In the genomic region with DNA sequence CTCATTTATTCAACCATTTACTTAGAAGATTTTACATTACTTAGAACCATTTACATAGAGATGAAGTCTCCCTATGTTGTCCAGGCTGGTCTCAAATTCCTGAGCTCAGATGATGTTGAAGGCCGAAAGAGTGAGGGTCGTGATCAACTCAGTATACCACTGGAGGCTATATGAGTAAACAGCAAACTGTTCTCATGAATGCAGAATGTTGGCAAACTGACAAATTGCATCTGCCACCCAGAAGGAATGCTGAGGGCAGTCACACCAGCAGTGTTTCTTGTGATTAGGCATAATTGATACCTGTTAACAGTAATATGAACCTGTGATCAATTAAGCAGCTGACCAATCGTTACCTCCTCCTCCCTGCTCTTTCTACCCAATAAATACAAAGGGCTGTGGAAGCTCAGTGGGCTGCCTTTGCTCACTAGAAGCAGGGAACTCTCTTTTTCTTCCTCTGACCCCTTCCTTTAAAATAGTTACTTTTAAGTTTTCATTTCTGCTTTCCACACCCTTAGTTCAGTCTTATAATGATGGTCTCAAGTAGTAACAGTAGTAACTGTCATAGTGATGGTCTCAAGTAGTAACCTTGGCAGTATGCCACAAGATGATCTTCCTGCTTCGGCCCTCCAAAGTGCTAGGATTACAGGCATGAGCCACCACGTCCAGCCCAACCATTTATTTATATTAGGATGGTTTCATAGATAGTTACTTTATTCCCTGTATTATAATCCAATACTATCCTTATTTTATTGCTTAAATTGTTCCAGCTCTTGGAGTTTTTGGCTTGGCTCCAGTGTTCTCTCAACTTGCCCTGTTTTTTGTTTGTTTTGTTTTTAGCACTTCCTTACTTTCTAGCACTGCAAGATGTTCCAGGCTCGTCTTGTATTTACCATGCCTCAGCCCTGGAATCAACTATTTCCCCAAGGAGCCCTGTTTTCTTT, we compare ENCODE assay signal across 10 cellular contexts. TPM values are rescaled to one million over a fixed set of nuclear protein-coding genes. Genes with fewer than 3 reads are reported as not detected.
DNase-seq lines count a peak whose midpoint lies in the region; ATAC-seq and TF ChIP-seq lines count a peak whose summit lies in the region.
"Had no signal": no experiment of that assay in that cellular context is flagged by ENCODE, and none has a peak within 500 bp of the region (broad histone marks: within the 10 kb centered on the region; RNA-seq: fewer than 3 reads in every experiment).

No MANE protein-coding gene starts in this region.

- no peak overlapping the region for H3K4me3 ChIP-seq in esophagus (ENCODE audit: low read depth in 1 of 2, low read length in 2 of 2)

- CTCF ChIA-PET in activated CD8-positive, alpha-beta memory T cell treated with anti-CD3 and anti-CD28 coated beads, Interleukin-2, amount 10 ng/mL, durations not matched to agents 7 days and 5 days (lab: Charles Lee), result no interaction called here

- H3K4me1 ChIP-seq in esophagus (ENCODE audit: control insufficient read depth in 2 of 2, insufficient read depth in 2 of 2, low read length in 1 of 2), result peaks cover 0 to 2% of the 10 kb centered on the region in 2 donors

- DNase-seq in Daoy (ENCODE audit: low read depth) (peak; percentile 29), NCI-H226 (peak; percentile 30), omental fat pad (ENCODE audit: low spot score) (no peak), NCI-H1436 treated with DMSO at 0.1 percent for 48 hours (lab: John Stamatoyannopoulos, UW) (no peak)
- DNase-seq in activated CD8-positive, alpha-beta memory T cell treated with anti-CD3 and anti-CD28 coated beads, Interleukin-2, amount 10 ng/mL, durations not matched to agents 7 days and 5 days, result no peak
- no peak for DNase-seq in stimulated activated naive CD8-positive, alpha-beta T cell treated with anti-CD3 and anti-CD28 coated beads, Interleukin-15, Interleukin-2, amounts not matched to agents 100 U/mL and 50 U/mL, for 24 hours
- DNase-seq: stimulated activated CD8-positive, alpha-beta memory T cell treated with anti-CD3 and anti-CD28 coated beads, Interleukin-4, amount 100 ng/mL, for 48 hours had no signal

- H3K27ac Mint-ChIP-seq in activated CD8-positive, alpha-beta memory T cell treated with anti-CD3 and anti-CD28 coated beads, Interleukin-2, amount 10 ng/mL, durations not matched to agents 7 days and 5 days, result no peak overlapping the region
- H3K27ac Mint-ChIP-seq: activated T-helper 17 cell treated with anti-CD3 and anti-CD28 coated beads, Interleukin-2, amount 50 U/mL, for 72 hours had no signal

- H3K27me3 Mint-ChIP-seq in activated CD8-positive, alpha-beta memory T cell treated with anti-CD3 and anti-CD28 coated beads, Interleukin-2, amount 10 ng/mL, durations not matched to agents 7 days and 5 days, result no peaks in the 10 kb centered on the region
- H3K27me3 Mint-ChIP-seq: activated T-helper 17 cell treated with anti-CD3 and anti-CD28 coated beads, Interleukin-2, amount 50 U/mL, for 72 hours had no signal

- ATAC-seq in omental fat pad (ENCODE audit: low FRiP score) (peak; percentile 54), GM21723 (IDR thresholded peaks at IDR 0.05; ENCODE audit: unreplicated experiment) (no peak)
- ATAC-seq in activated CD8-positive, alpha-beta memory T cell treated with anti-CD3 and anti-CD28 coated beads, Interleukin-2, amount 10 ng/mL, durations not matched to agents 7 days and 5 days, result no peak
- no peak for ATAC-seq in stimulated activated naive CD8-positive, alpha-beta T cell treated with anti-CD3 and anti-CD28 coated beads, Interleukin-15, Interleukin-2, amounts not matched to agents 100 U/mL and 50 U/mL, for 24 hours
- ATAC-seq: activated T-helper 17 cell treated with anti-CD3 and anti-CD28 coated beads, Interleukin-2, amount 50 U/mL, for 72 hours had no signal

- H3K27ac ChIP-seq in esophagus (ENCODE audit: low read depth in 2 of 2, low read length in 1 of 2), result peak overlapping the region; percentile 21 to 55

- H3K9me3 ChIP-seq in esophagus (ENCODE audit: control insufficient read depth in 2 of 2, insufficient read depth in 1 of 2, low read depth in 1 of 2, low read length in 1 of 2), result no peaks in the 10 kb centered on the region

- no peak overlapping the region for H3K4me3 Mint-ChIP-seq in activated CD8-positive, alpha-beta memory T cell treated with anti-CD3 and anti-CD28 coated beads, Interleukin-2, amount 10 ng/mL, durations not matched to agents 7 days and 5 days
- H3K4me3 Mint-ChIP-seq: activated T-helper 17 cell treated with anti-CD3 and anti-CD28 coated beads, Interleukin-2, amount 50 U/mL, for 72 hours had no signal

- no peaks in the 10 kb centered on the region for H3K9me3 Mint-ChIP-seq in activated CD8-positive, alpha-beta memory T cell treated with anti-CD3 and anti-CD28 coated beads, Interleukin-2, amount 10 ng/mL, durations not matched to agents 7 days and 5 days (ENCODE audit: low read depth)
- H3K9me3 Mint-ChIP-seq: activated T-helper 17 cell treated with anti-CD3 and anti-CD28 coated beads, Interleukin-2, amount 50 U/mL, for 72 hours had no signal

- WGBS in esophagus, 2 donors, result 35 to 44% methylated on average over 6 of the region's 6 CpGs

- H3K4me1 Mint-ChIP-seq in activated CD8-positive, alpha-beta memory T cell treated with anti-CD3 and anti-CD28 coated beads, Interleukin-2, amount 10 ng/mL, durations not matched to agents 7 days and 5 days, result peaks cover 26% of the 10 kb centered on the region

- no peak for TF ChIP-seq CTCF in omental fat pad (IDR thresholded peaks at IDR 0.05)

- H3K27me3 ChIP-seq in esophagus (ENCODE audit: control insufficient read depth in 1 of 2, insufficient read depth in 2 of 2, low read length in 2 of 2), result no peaks in the 10 kb centered on the region

- H3K36me3 Mint-ChIP-seq in activated CD8-positive, alpha-beta memory T cell treated with anti-CD3 and anti-CD28 coated beads, Interleukin-2, amount 10 ng/mL, durations not matched to agents 7 days and 5 days, result peaks cover 3% of the 10 kb centered on the region

- H3K36me3 ChIP-seq in esophagus (ENCODE audit: control insufficient read depth in 2 of 2, insufficient read depth in 2 of 2, low read length in 1 of 2), result no peaks in the 10 kb centered on the region

RNA-seq across cellular contexts. Expression of gene LIMA1, which starts 25.8 kb away (rescaled TPM):
- 143 and 166 TPM in 2 replicates for total RNA-seq in Daoy (2014; rRNA removed; shearing (Covaris generic))
- 10 to 100 TPM; 21.7 to 26.9 TPM for polyA plus RNA-seq in esophagus
- 100 to 1,000 TPM; 129 to 319 (median 176) TPM for total RNA-seq in omental fat pad
- total RNA-seq in activated CD8-positive, alpha-beta memory T cell treated with anti-CD3 and anti-CD28 coated beads, Interleukin-2, amount 10 ng/mL, durations not matched to agents 7 days and 5 days, result 10 to 100 TPM; 36.4 to 64.2 TPM

Comparison
In these comparisons a context has a peak if more than half of its experiments do, and no peak if none do; other contexts are left out.
1. DNase-seq: peak in Daoy (single experiment) and NCI-H226 (single experiment); none in omental fat pad (single experiment), activated CD8-positive, alpha-beta memory T cell treated with anti-CD3 and anti-CD28 coated beads, Interleukin-2, amount 10 ng/mL, durations not matched to agents 7 days and 5 days (single experiment), NCI-H1436 treated with DMSO at 0.1 percent for 48 hours (single experiment) and stimulated activated naive CD8-positive, alpha-beta T cell treated with anti-CD3 and anti-CD28 coated beads, Interleukin-15, Interleukin-2, amounts not matched to agents 100 U/mL and 50 U/mL, for 24 hours (single experiment).